ENCODE assay signal across 1 cellular context in genomic region chr1:151881479-151881878, GRCh38.
A peak's percentile ranks its signal among the peaks of the same experiment; 100 is the strongest.
TF ChIP-seq lines count a peak whose summit lies in the region.

No MANE protein-coding gene starts in this region.

TF ChIP-seq in HepG2, 621 proteins besides CTCF, POLR2A, EP300 and RAD21:
- TF ChIP-seq POGK (CRISPR knock-in tag; conservative IDR thresholded peaks at IDR 0.05) (no peak), MAFF (IDR thresholded peaks at IDR 0.05; ENCODE audit: low read depth, low read length) (peak; percentile 30; the same call in 1 of the 2 replicates), SAP130 (CRISPR knock-in tag; IDR thresholded peaks at IDR 0.05; ENCODE audit: low read depth) (no peak), AGO1 (IDR thresholded peaks at IDR 0.05; ENCODE audit: low read depth, low read length, poor library complexity, severe bottlenecking) (no peak), ZNF546 (CRISPR knock-in tag; conservative IDR thresholded peaks at IDR 0.05) (no peak), ZNF432 (CRISPR knock-in tag; IDR thresholded peaks at IDR 0.05; ENCODE audit: borderline replicate concordance) (no peak), ZNF589 (CRISPR knock-in tag; conservative IDR thresholded peaks at IDR 0.05) (no peak), ZNF569 (CRISPR knock-in tag; IDR thresholded peaks at IDR 0.05; ENCODE audit: borderline replicate concordance) (no peak), MBD4 (IDR thresholded peaks at IDR 0.05; ENCODE audit: borderline replicate concordance, low read length) (no peak), NFYC (CRISPR knock-in tag; IDR thresholded peaks at IDR 0.05) (no peak), FOXO4 (CRISPR knock-in tag; conservative IDR thresholded peaks at IDR 0.05) (no peak), CEBPG (CRISPR knock-in tag; IDR thresholded peaks at IDR 0.05) (no peak), LCORL (IDR thresholded peaks at IDR 0.05) (no peak), LCORL (CRISPR knock-in tag; IDR thresholded peaks at IDR 0.05) (no peak), CHD2 (IDR thresholded peaks at IDR 0.05; ENCODE audit: low read depth, low read length) (no peak), FLYWCH1 (CRISPR knock-in tag; IDR thresholded peaks at IDR 0.05) (no peak), MAFK (conservative IDR thresholded peaks at IDR 0.05 in 1 of 2, IDR thresholded peaks at IDR 0.05 in 1 of 2; ENCODE audit: low read length in 2 of 2) (peak in 1 of 2 experiments; percentile 44; a peak in 1 of 4 replicates), STAG1 (CRISPR knock-in tag; IDR thresholded peaks at IDR 0.05) (0 out of 2 replicates have a peak, but pooled peaks have one; percentile 7), GLI4 (CRISPR knock-in tag; IDR thresholded peaks at IDR 0.05; ENCODE audit: borderline replicate concordance) (no peak)
- TF ChIP-seq, protein P1, sequence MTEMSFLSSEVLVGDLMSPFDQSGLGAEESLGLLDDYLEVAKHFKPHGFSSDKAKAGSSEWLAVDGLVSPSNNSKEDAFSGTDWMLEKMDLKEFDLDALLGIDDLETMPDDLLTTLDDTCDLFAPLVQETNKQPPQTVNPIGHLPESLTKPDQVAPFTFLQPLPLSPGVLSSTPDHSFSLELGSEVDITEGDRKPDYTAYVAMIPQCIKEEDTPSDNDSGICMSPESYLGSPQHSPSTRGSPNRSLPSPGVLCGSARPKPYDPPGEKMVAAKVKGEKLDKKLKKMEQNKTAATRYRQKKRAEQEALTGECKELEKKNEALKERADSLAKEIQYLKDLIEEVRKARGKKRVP (CRISPR knock-in tag; IDR thresholded peaks at IDR 0.05), result no peak
- TF ChIP-seq, protein P2, sequence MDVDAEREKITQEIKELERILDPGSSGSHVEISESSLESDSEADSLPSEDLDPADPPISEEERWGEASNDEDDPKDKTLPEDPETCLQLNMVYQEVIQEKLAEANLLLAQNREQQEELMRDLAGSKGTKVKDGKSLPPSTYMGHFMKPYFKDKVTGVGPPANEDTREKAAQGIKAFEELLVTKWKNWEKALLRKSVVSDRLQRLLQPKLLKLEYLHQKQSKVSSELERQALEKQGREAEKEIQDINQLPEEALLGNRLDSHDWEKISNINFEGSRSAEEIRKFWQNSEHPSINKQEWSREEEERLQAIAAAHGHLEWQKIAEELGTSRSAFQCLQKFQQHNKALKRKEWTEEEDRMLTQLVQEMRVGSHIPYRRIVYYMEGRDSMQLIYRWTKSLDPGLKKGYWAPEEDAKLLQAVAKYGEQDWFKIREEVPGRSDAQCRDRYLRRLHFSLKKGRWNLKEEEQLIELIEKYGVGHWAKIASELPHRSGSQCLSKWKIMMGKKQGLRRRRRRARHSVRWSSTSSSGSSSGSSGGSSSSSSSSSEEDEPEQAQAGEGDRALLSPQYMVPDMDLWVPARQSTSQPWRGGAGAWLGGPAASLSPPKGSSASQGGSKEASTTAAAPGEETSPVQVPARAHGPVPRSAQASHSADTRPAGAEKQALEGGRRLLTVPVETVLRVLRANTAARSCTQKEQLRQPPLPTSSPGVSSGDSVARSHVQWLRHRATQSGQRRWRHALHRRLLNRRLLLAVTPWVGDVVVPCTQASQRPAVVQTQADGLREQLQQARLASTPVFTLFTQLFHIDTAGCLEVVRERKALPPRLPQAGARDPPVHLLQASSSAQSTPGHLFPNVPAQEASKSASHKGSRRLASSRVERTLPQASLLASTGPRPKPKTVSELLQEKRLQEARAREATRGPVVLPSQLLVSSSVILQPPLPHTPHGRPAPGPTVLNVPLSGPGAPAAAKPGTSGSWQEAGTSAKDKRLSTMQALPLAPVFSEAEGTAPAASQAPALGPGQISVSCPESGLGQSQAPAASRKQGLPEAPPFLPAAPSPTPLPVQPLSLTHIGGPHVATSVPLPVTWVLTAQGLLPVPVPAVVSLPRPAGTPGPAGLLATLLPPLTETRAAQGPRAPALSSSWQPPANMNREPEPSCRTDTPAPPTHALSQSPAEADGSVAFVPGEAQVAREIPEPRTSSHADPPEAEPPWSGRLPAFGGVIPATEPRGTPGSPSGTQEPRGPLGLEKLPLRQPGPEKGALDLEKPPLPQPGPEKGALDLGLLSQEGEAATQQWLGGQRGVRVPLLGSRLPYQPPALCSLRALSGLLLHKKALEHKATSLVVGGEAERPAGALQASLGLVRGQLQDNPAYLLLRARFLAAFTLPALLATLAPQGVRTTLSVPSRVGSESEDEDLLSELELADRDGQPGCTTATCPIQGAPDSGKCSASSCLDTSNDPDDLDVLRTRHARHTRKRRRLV (CRISPR knock-in tag; IDR thresholded peaks at IDR 0.05), result no peak
